9 cellular contexts compared by ENCODE assay signal in genomic region chr19:46904114-46905060, GRCh38. TPM values are rescaled to one million over a fixed set of nuclear protein-coding genes. Genes with fewer than 3 reads are reported as not detected.
DNase-seq lines count a peak whose midpoint lies in the region; TF ChIP-seq lines count a peak whose summit lies in the region.
"Had no signal": no experiment of that assay in that cellular context is flagged by ENCODE, and none has a peak within 500 bp of the region (broad histone marks: within the 10 kb centered on the region; RNA-seq: fewer than 3 reads in every experiment).

No MANE protein-coding gene starts in this region.

- H3K27me3 ChIP-seq in transverse colon = no peaks in the 10 kb centered on the region

- no peak for TF ChIP-seq CTCF in transverse colon (IDR thresholded peaks at IDR 0.05)
- no peak for TF ChIP-seq CTCF in CD14-positive monocyte (IDR thresholded peaks at IDR 0.05)

- H3K9me3 ChIP-seq in transverse colon = no peaks in the 10 kb centered on the region

- WGBS in transverse colon (ENCODE audit: low coverage in 1 of 2), 2 donors = 78 to 81% methylated on average over 9 to 16 of the region's 16 CpGs

- H3K27ac ChIP-seq in transverse colon = peak overlapping the region in 3 of 4 donors; percentile 10 to 47 (median 20)

- intact Hi-C loops in transverse colon (cut with DNase I; ENCODE audit: low total_unique reads) (loop anchor here (5.0 kb wide), 1 partner anchor 907 kb away; the partner anchor contains the start of gene CCDC61), CD14-positive monocyte (cut with micrococcal nuclease) (no loop called here)

- DNase-seq in NK-92 treated with Interleukin-12 subunit alpha and Interleukin-12 subunit beta, amount 100 ng/mL, for 24 hours (lab: John Stamatoyannopoulos, UW) = peak; percentile 6
- DNase-seq in NK-92 (lab: John Stamatoyannopoulos, UW; ENCODE audit: unreplicated experiment) (no peak), dedifferentiated amniotic fluid mesenchymal stem cell (ENCODE audit: extremely low spot score) (peak; percentile 68), left kidney (ENCODE audit: low read depth, low spot score) (peak; percentile 41), transverse colon (no peak), CD14-positive monocyte (ENCODE audit: low spot score) (no peak), NCI-H510A (lab: John Stamatoyannopoulos, UW) (no peak)
- DNase-seq in stimulated activated CD4-positive, alpha-beta T cell treated with anti-CD3 and anti-CD28 coated beads, Interleukin-2, amount 100 ng/mL, for 48 hours = no peak
- DNase-seq: MM.1S had no signal

- H3K4me1 Mint-ChIP-seq in CD14-positive monocyte = no peaks in the 10 kb centered on the region

- peaks cover 0 to 2% (median 0%) of the 10 kb centered on the region in 3 donors for H3K27me3 Mint-ChIP-seq in CD14-positive monocyte (ENCODE audit: low read depth in 3 of 3)

- no peak overlapping the region for H3K4me3 Mint-ChIP-seq in CD14-positive monocyte

- H3K9me3 Mint-ChIP-seq in CD14-positive monocyte = no peaks in the 10 kb centered on the region

- peaks cover 0 to 5% of the 10 kb centered on the region in 2 donors for H3K36me3 Mint-ChIP-seq in CD14-positive monocyte

- peak overlapping the region in 2 of 7 donors; percentile 30 to 42 for H3K27ac Mint-ChIP-seq in CD14-positive monocyte

- TF ChIP-seq EP300 in transverse colon (IDR thresholded peaks at IDR 0.05; ENCODE audit: low read depth) = no peak

- H3K36me3 ChIP-seq in transverse colon = no peaks in the 10 kb centered on the region

- TF ChIP-seq POLR2A in transverse colon (IDR thresholded peaks at IDR 0.05) = no peak

- no peak overlapping the region for H3K4me3 ChIP-seq in transverse colon

- peaks cover 0 to 44% (median 9%) of the 10 kb centered on the region in 4 donors for H3K4me1 ChIP-seq in transverse colon

- in situ Hi-C loops in transverse colon (cut with MboI; ENCODE audit: low pct_ligation_motif_present in 1 of 4, low pct_unique_long_range_greater_than_20kb in 1 of 4, low sequenced_read_pairs in 3 of 4) = no loop called here

RNA-seq across cellular contexts. Expression of gene ARHGAP35, which starts 43.6 kb away (rescaled TPM):
- total RNA-seq in transverse colon = 100 to 1,000 TPM in 2 of 4 donors, 10 to 100 TPM in 2; 77.1 to 159 (median 98.4) TPM
- 1 to 10 TPM; 1.5 to 2.0 TPM for polyA plus RNA-seq in CD14-positive monocyte

RNA-seq across cellular contexts. Expression of gene AP2S1, which starts 53.7 kb away (rescaled TPM):
- total RNA-seq in transverse colon = 10 to 100 TPM; 50.1 to 96.9 (median 61.2) TPM
- polyA plus RNA-seq in CD14-positive monocyte = 100 to 1,000 TPM; 170 to 194 TPM

Comparison
In these comparisons a context has a peak if more than half of its experiments do, and no peak if none do; other contexts are left out.
1. DNase-seq: peak in NK-92 treated with Interleukin-12 subunit alpha and Interleukin-12 subunit beta, amount 100 ng/mL, for 24 hours (single experiment), dedifferentiated amniotic fluid mesenchymal stem cell (single experiment) and left kidney (single experiment); none in NK-92 (single experiment), transverse colon (single experiment), CD14-positive monocyte (single experiment), stimulated activated CD4-positive, alpha-beta T cell treated with anti-CD3 and anti-CD28 coated beads, Interleukin-2, amount 100 ng/mL, for 48 hours (0 of 2) and NCI-H510A (single experiment).